In the genomic region with DNA sequence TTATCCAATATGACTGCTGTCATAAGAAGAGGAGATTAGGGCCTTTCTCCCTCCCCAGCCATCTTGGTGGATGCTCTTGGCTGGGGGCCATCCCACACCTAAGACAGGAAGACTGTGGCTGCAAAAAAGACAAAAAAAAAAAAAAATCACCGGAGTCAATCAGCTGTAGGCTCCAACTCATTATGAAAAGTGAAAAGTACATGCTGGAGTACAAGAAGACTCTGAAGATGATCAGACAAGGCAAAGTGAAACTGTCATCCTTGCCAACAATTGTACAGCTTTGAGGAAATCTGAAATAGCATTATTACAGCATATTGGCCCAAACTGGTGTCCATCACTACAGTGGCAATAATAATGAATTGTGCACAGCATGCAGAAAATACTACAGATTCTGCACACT, we compare ENCODE assay signal across 14 cellular contexts. TPM values are rescaled to one million over a fixed set of nuclear protein-coding genes. Genes with fewer than 3 reads are reported as not detected.
"Had no signal": no experiment of that assay in that cellular context is flagged by ENCODE, and none has a peak within 500 bp of the region (broad histone marks: within the 10 kb centered on the region; RNA-seq: fewer than 3 reads in every experiment).

No MANE protein-coding gene starts in this region.

- ATAC-seq: heart left ventricle; left colon; naive thymus-derived CD4-positive, alpha-beta T cell had no signal

- DNase-seq: activated CD4-positive, alpha-beta T cell treated with anti-CD3 and anti-CD28 coated beads, Interleukin-2, amount 50 U/mL, for 4 hours; activated naive CD4-positive, alpha-beta T cell; adrenal gland; caudate nucleus; effector CD4-positive, alpha-beta T cell; heart left ventricle; left colon; naive thymus-derived CD4-positive, alpha-beta T cell; posterior cingulate gyrus; stimulated activated CD4-positive, alpha-beta T cell treated with anti-CD3 and anti-CD28 coated beads, Interleukin-4, amount 100 ng/mL, for 4 hours; thyroid gland had no signal

RNA-seq across cellular contexts. Expression of a gene that starts 5.2 kb away (rescaled TPM):
- total RNA-seq: adrenal gland, endothelial cell of umbilical vein, lung microvascular endothelial cell, right atrium auricular region, thyroid gland had no signal
